ENCODE assay signal across 9 cellular contexts in genomic region chr1:63124666-63125191, GRCh38.
DNase-seq lines count a peak whose midpoint lies in the region; ATAC-seq lines count a peak whose summit lies in the region.
"Had no signal": no experiment of that assay in that cellular context is flagged by ENCODE, and none has a peak within 500 bp of the region (broad histone marks: within the 10 kb centered on the region; RNA-seq: fewer than 3 reads in every experiment).

No MANE protein-coding gene starts in this region.

- H3K36me3 Mint-ChIP-seq in stimulated activated effector memory CD8-positive, alpha-beta T cell treated with anti-CD3 and anti-CD28 coated beads, Interleukin-12 subunit alpha, Interleukin-12 subunit beta, amount 100 ng/mL, for 72 hours = no peaks in the 10 kb centered on the region

- intact Hi-C loops in left cardiac atrium (cut with DNase I) = no loop called here
- intact Hi-C loops in Right ventricle myocardium inferior (cut with DNase I) = no loop called here

- H3K27ac ChIP-seq in caudate nucleus (ENCODE audit: low read depth, low read length) = peak overlapping the region; percentile 66
- H3K27ac ChIP-seq: A549 had no signal

- H3K4me3 Mint-ChIP-seq in stimulated activated effector memory CD8-positive, alpha-beta T cell treated with anti-CD3 and anti-CD28 coated beads, Interleukin-12 subunit alpha, Interleukin-12 subunit beta, amount 100 ng/mL, for 72 hours = no peak overlapping the region

- H3K4me3 ChIP-seq in skeletal muscle satellite cell (ENCODE audit: low read length) = peak overlapping the region; percentile 50
- H3K4me3 ChIP-seq: A549 had no signal

- H3K36me3 ChIP-seq in skeletal muscle satellite cell (ENCODE audit: insufficient read depth, low read length) = no peaks in the 10 kb centered on the region

- ATAC-seq in left cardiac atrium (peak; percentile 38 to 79), Right ventricle myocardium inferior (no peak), HG03354 (IDR thresholded peaks at IDR 0.05; ENCODE audit: poor library complexity, severe bottlenecking, unreplicated experiment) (peak; percentile 83), esophagus mucosa (no peak)
- ATAC-seq in stimulated activated effector memory CD8-positive, alpha-beta T cell treated with anti-CD3 and anti-CD28 coated beads, Interleukin-12 subunit alpha, Interleukin-12 subunit beta, amount 100 ng/mL, for 72 hours = no peak
- ATAC-seq: A549 had no signal

- peaks cover 24% of the 10 kb centered on the region for H3K4me1 ChIP-seq in skeletal muscle satellite cell (ENCODE audit: control insufficient read depth, insufficient read depth, low read length)
- H3K4me1 ChIP-seq: A549 had no signal

- no peaks in the 10 kb centered on the region for H3K9me3 Mint-ChIP-seq in stimulated activated effector memory CD8-positive, alpha-beta T cell treated with anti-CD3 and anti-CD28 coated beads, Interleukin-12 subunit alpha, Interleukin-12 subunit beta, amount 100 ng/mL, for 72 hours

- peak overlapping the region; percentile 77 for H3K4me2 ChIP-seq in skeletal muscle satellite cell (ENCODE audit: low read length)
- H3K4me2 ChIP-seq: A549 had no signal

- peak overlapping the region; percentile 33 for H3K9ac ChIP-seq in skeletal muscle satellite cell (ENCODE audit: low read depth, low read length)

- H3K27me3 ChIP-seq in skeletal muscle satellite cell (ENCODE audit: control insufficient read depth, insufficient read depth, low read length) = no peaks in the 10 kb centered on the region

- H3K27ac Mint-ChIP-seq in stimulated activated effector memory CD8-positive, alpha-beta T cell treated with anti-CD3 and anti-CD28 coated beads, Interleukin-12 subunit alpha, Interleukin-12 subunit beta, amount 100 ng/mL, for 72 hours = no peak overlapping the region

- DNase-seq in left cardiac atrium (no peak), Right ventricle myocardium inferior (ENCODE audit: missing footprints) (no peak), caudate nucleus (lab: John Stamatoyannopoulos, UW) (peak in 3 of 61 donors; percentile 22 to 57 (median 26))
- DNase-seq in effector CD4-positive, alpha-beta T cell = no peak
- DNase-seq in stimulated activated effector memory CD8-positive, alpha-beta T cell treated with anti-CD3 and anti-CD28 coated beads, Interleukin-12 subunit alpha, Interleukin-12 subunit beta, amount 100 ng/mL, for 72 hours (ENCODE audit: low spot score in 2 of 2) = no peak

- H3K4me1 Mint-ChIP-seq in stimulated activated effector memory CD8-positive, alpha-beta T cell treated with anti-CD3 and anti-CD28 coated beads, Interleukin-12 subunit alpha, Interleukin-12 subunit beta, amount 100 ng/mL, for 72 hours = no peaks in the 10 kb centered on the region

- H3K9me3 ChIP-seq in skeletal muscle satellite cell (replicated peaks; ENCODE audit: low read length) = no peaks in the 10 kb centered on the region
- H3K9me3 ChIP-seq: A549 had no signal

Comparison
In these comparisons a context has a peak if more than half of its experiments do, and no peak if none do; other contexts are left out.
1. ATAC-seq: peak in left cardiac atrium (2 of 2) and HG03354 (single experiment); none in Right ventricle myocardium inferior (single experiment), esophagus mucosa (single experiment) and stimulated activated effector memory CD8-positive, alpha-beta T cell treated with anti-CD3 and anti-CD28 coated beads, Interleukin-12 subunit alpha, Interleukin-12 subunit beta, amount 100 ng/mL, for 72 hours (single experiment).